9 cellular contexts compared by ENCODE assay signal in the genomic region with DNA sequence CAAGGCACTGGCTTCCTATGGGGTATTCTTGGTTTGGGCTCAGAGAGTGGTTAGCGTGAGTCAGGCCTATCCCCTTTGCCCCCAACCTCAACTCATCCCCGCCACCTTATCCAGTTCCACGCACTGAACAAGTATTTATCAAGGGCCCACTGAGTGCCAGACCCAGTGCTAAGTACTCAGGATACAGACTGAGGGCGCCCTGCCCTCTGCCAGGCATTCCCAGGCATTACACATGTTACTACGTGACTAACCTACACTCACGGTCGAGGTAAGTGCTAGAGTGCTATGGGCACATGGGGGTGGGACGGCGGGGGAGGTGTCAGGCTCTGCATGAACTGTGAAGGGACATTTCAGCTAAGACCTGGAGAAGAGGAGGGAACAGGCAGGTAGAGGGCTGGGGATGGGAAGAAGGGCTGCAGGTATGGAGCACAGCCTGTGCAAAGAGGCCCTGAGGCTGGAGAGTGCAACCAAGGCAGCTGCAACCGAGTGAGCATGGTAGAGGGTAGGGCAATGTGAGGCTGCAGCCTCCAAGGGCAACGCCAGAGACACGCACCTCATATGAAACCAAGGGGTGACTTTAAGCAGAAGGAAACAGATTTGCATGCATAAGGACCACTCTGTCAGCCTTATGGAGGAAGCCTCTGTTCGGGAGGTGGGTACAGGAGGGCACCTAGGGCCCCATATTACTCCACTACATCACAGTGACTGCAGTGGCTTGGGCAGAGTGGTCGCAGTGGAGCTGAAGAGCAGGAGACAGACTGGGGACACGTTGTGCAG. TPM values are rescaled to one million over a fixed set of nuclear protein-coding genes. Genes with fewer than 3 reads are reported as not detected.
DNase-seq lines count a peak whose midpoint lies in the region; ATAC-seq, FAIRE-seq and TF ChIP-seq lines count a peak whose summit lies in the region.
"Had no signal": no experiment of that assay in that cellular context is flagged by ENCODE, and none has a peak within 500 bp of the region (broad histone marks: within the 10 kb centered on the region; RNA-seq: fewer than 3 reads in every experiment).

No MANE protein-coding gene starts in this region.

- CTCF ChIA-PET in AG04449 (lab: Yijun Ruan, JAX), result interaction anchor here (0.7 to 2.5 kb wide), 10 partner anchors 9 to 349 kb away, joined by 3 to 10 read pairs (median 4); no protein-coding TSS in a partner anchor

- no peaks in the 10 kb centered on the region for H3K9me3 Mint-ChIP-seq in endothelial cell (ENCODE audit: unreplicated experiment)

- H3K27ac ChIP-seq in testis, result no peak overlapping the region

- no peaks in the 10 kb centered on the region for H3K9me3 ChIP-seq in testis

- DNase-seq in AG04449 (ENCODE audit: low read depth, low spot score), result no peak
- DNase-seq in GM12891 (ENCODE audit: insufficient read length, low spot score), result no peak
- DNase-seq in NCI-H526 (lab: John Stamatoyannopoulos, UW), result peak; percentile 33 to 74
- DNase-seq in endothelial cell (ENCODE audit: low spot score), result no peak
- DNase-seq in testis, result peak; percentile 57
- no peak for DNase-seq in NCI-H2029 treated with DMSO at 0.1 percent for 48 hours (lab: John Stamatoyannopoulos, UW)
- DNase-seq in amniotic stem cell (lab: John Stamatoyannopoulos, UW), result no peak

- POLR2A ChIA-PET in AG04449 (lab: Yijun Ruan, JAX), result interaction anchor here (0.6 to 1.2 kb wide), 2 partner anchors 328 to 584 kb away, joined by 3 read pairs; no protein-coding TSS in a partner anchor

- intact Hi-C loops in testis (cut with DNase I; ENCODE audit: low total_unique reads), result no loop called here

- 82 to 85% methylated on average over 15 of the region's 15 CpGs for WGBS in testis, 2 donors

- TF ChIP-seq POLR2A in GM12891 (IDR thresholded peaks at IDR 0.05; ENCODE audit: low read depth, low read length), result no peak
- no peak for TF ChIP-seq POLR2A in testis (IDR thresholded peaks at IDR 0.05)

- TF ChIP-seq CTCF in AG04449 (IDR thresholded peaks at IDR 0.05; ENCODE audit: insufficient read depth, low read length, missing control alignments), result peak; percentile 50
- TF ChIP-seq CTCF in endothelial cell (IDR thresholded peaks at IDR 0.05; ENCODE audit: unreplicated experiment), result peak; percentile 20
- peak in 1 of 3 experiments; percentile 32 for TF ChIP-seq CTCF in testis (IDR thresholded peaks at IDR 0.05)

- peak overlapping the region; percentile 42 for H3K27ac Mint-ChIP-seq in endothelial cell (ENCODE audit: unreplicated experiment)

- no peak for ATAC-seq in GM19328 (IDR thresholded peaks at IDR 0.05; ENCODE audit: unreplicated experiment)

- peaks cover 4% of the 10 kb centered on the region for H3K27me3 Mint-ChIP-seq in endothelial cell (ENCODE audit: unreplicated experiment)

- no peaks in the 10 kb centered on the region for H3K36me3 ChIP-seq in testis (ENCODE audit: low read depth, missing control alignments)

- H3K27me3 ChIP-seq in testis, result no peaks in the 10 kb centered on the region

- H3K4me3 ChIP-seq in AG04449 (ENCODE audit: low read depth, low read length) (no peak overlapping the region), testis (no peak overlapping the region)

- peaks cover 6% of the 10 kb centered on the region for H3K4me1 Mint-ChIP-seq in endothelial cell (ENCODE audit: unreplicated experiment)

- H3K4me3 Mint-ChIP-seq in endothelial cell (ENCODE audit: unreplicated experiment), result peak overlapping the region; percentile 1

- peaks cover 3% of the 10 kb centered on the region for H3K36me3 Mint-ChIP-seq in endothelial cell (ENCODE audit: low read depth, unreplicated experiment)

- H3K4me1 ChIP-seq in testis, result peaks cover 6% of the 10 kb centered on the region

- FAIRE-seq in GM12891 (lab: Jason Lieb, UNC), result peak; percentile 85
- FAIRE-seq: endometrium had no signal

TF ChIP-seq in GM12891, 5 proteins besides CTCF, POLR2A, EP300 and RAD21:
- no peak for TF ChIP-seq POLR2AphosphoS5 (IDR thresholded peaks at IDR 0.05; ENCODE audit: low read depth, low read length)
- TF ChIP-seq TAF1 (IDR thresholded peaks at IDR 0.05; ENCODE audit: low read depth, low read length), result no peak
- no peak for TF ChIP-seq SPI1 (IDR thresholded peaks at IDR 0.05; ENCODE audit: low read depth, low read length)
- no peak for TF ChIP-seq PAX5 (IDR thresholded peaks at IDR 0.05; ENCODE audit: insufficient read depth, low read length, severe bottlenecking)
- TF ChIP-seq POU2F2 (IDR thresholded peaks at IDR 0.05; ENCODE audit: low read depth, low read length), result no peak
TF ChIP-seq in GM12891: peak in this region for 0.

RNA-seq across cellular contexts. Expression of gene DHRS12, which starts 22.5 kb away (rescaled TPM):
- 9.3 TPM for polyA plus RNA-seq in GM12891 (2012; ENCODE audit: low read depth, missing spikeins)
- total RNA-seq in endothelial cell (ENCODE audit: unreplicated experiment), result 13.3 TPM
- 10 to 100 TPM; 11.4 to 16.8 TPM for total RNA-seq in testis
- 15.9 TPM for polyA plus RNA-seq in testis (ENCODE audit: insufficient read depth, low read depth, low replicate concordance)

Comparison
In these comparisons a context has a peak if more than half of its experiments do, and no peak if none do; other contexts are left out.
1. DNase-seq: peak in NCI-H526 (2 of 2) and testis (single experiment); none in AG04449 (single experiment), GM12891 (single experiment), endothelial cell (single experiment), NCI-H2029 treated with DMSO at 0.1 percent for 48 hours (single experiment) and amniotic stem cell (single experiment).